ENCODE assay signal across 8 cellular contexts in genomic region chr9:96419691-96419969, GRCh38. TPM values are rescaled to one million over a fixed set of nuclear protein-coding genes. Genes with fewer than 3 reads are reported as not detected.
DNase-seq lines count a peak whose midpoint lies in the region; ATAC-seq and TF ChIP-seq lines count a peak whose summit lies in the region.

No MANE protein-coding gene starts in this region.

- DNase-seq in NB4 (ENCODE audit: low read depth), result no peak
- DNase-seq in dorsolateral prefrontal cortex, result no peak
- DNase-seq in nephron progenitor cell, result no peak
- DNase-seq in activated gamma-delta T cell (lab: John Stamatoyannopoulos, UW), result no peak
- DNase-seq in NAMALWA (ENCODE audit: low spot score), result no peak

- H3K27ac ChIP-seq in BLaER1 treated with 17β-estradiol and CSF1 and Interleukin-3, amounts not matched to agents 10 nM and 100 nM, result peak overlapping the region; percentile 90 to 99 (median 96)
- peak overlapping the region; percentile 73 to 100 (median 99) for H3K27ac ChIP-seq in dorsolateral prefrontal cortex

- ATAC-seq in GM21576 (IDR thresholded peaks at IDR 0.05; ENCODE audit: unreplicated experiment), result no peak
- ATAC-seq in HG03442 (IDR thresholded peaks at IDR 0.05; ENCODE audit: unreplicated experiment), result no peak

- H3K36me3 Mint-ChIP-seq in nephron progenitor cell (ENCODE audit: low read depth), result no peaks in the 10 kb centered on the region

- H3K4me1 Mint-ChIP-seq in nephron progenitor cell, result peaks cover 41% of the 10 kb centered on the region

- H3K9me3 Mint-ChIP-seq in nephron progenitor cell, result no peaks in the 10 kb centered on the region

- TF ChIP-seq CTCF in NB4 (IDR thresholded peaks at IDR 0.05; ENCODE audit: low read depth, low read length), result no peak
- no peak for TF ChIP-seq CTCF in dorsolateral prefrontal cortex (IDR thresholded peaks at IDR 0.05 in 54 of 56, conservative IDR thresholded peaks at IDR 0.05 in 2 of 56; ENCODE audit: low read depth in 1 of 56, partially characterized antibody in 56 of 56)
- no peak for TF ChIP-seq CTCF in nephron progenitor cell (IDR thresholded peaks at IDR 0.05)

- peaks cover 0 to 15% (median 0%) of the 10 kb centered on the region in 11 experiments; a peak in 6 of 22 replicates for H3K36me3 ChIP-seq in BLaER1 treated with 17β-estradiol and CSF1 and Interleukin-3, amounts not matched to agents 10 nM and 100 nM

- H3K4me2 ChIP-seq in BLaER1 treated with 17β-estradiol and CSF1 and Interleukin-3, amounts not matched to agents 10 nM and 100 nM, result peak overlapping the region; percentile 68 to 93 (median 84)

- peaks cover 41 to 47% (median 44%) of the 10 kb centered on the region in 10 experiments for H3K4me1 ChIP-seq in BLaER1 treated with 17β-estradiol and CSF1 and Interleukin-3, amounts not matched to agents 10 nM and 100 nM

- peak overlapping the region; percentile 74 to 97 (median 86) for H3K4me3 ChIP-seq in BLaER1 treated with 17β-estradiol and CSF1 and Interleukin-3, amounts not matched to agents 10 nM and 100 nM
- peak overlapping the region; percentile 83 for H3K4me3 ChIP-seq in NB4 (ENCODE audit: low read depth, low read length)
- H3K4me3 ChIP-seq in dorsolateral prefrontal cortex, result peak overlapping the region in 58 of 59 donors; percentile 66 to 100 (median 89)

- H3K27me3 ChIP-seq in BLaER1 treated with 17β-estradiol and CSF1 and Interleukin-3, amounts not matched to agents 10 nM and 100 nM, result no peaks in the 10 kb centered on the region
- no peaks in the 10 kb centered on the region for H3K27me3 ChIP-seq in dorsolateral prefrontal cortex

- H3K9me3 ChIP-seq in BLaER1 treated with 17β-estradiol and CSF1 and Interleukin-3, amounts not matched to agents 10 nM and 100 nM (replicated peaks in 1 of 11), result no peaks in the 10 kb centered on the region

- TF ChIP-seq POLR2A in NB4 (IDR thresholded peaks at IDR 0.05; ENCODE audit: extremely low read depth, insufficient read length), result no peak

- peak overlapping the region; percentile 88 for H3K4me3 Mint-ChIP-seq in nephron progenitor cell

- intact Hi-C loops in dorsolateral prefrontal cortex (cut with DNase I), result loop anchor here (2.0 to 10.0 kb wide), 8 partner anchors 31 to 235 kb away; partner anchors contain the start of genes HABP4 (in 2 of the 2), PRXL2C (in 1 of the 2) and SLC35D2 (in 1 of the 2)

- H3K9ac ChIP-seq in BLaER1 treated with 17β-estradiol and CSF1 and Interleukin-3, amounts not matched to agents 10 nM and 100 nM, result peak overlapping the region; percentile 89 to 99 (median 96)

- H3K27me3 Mint-ChIP-seq in nephron progenitor cell (ENCODE audit: low read depth, poor library complexity), result no peaks in the 10 kb centered on the region

- H4K20me1 ChIP-seq in BLaER1 treated with 17β-estradiol and CSF1 and Interleukin-3, amounts not matched to agents 10 nM and 100 nM, result peaks cover 0 to 26% (median 23%) of the 10 kb centered on the region in 11 experiments; a peak in 14 of 22 replicates

- peak overlapping the region; percentile 54 for H3K27ac Mint-ChIP-seq in nephron progenitor cell

RNA-seq across cellular contexts. Expression of gene ZNF367, which starts 1.5 kb away (rescaled TPM):
- 1 to 10 TPM in 116 of 120 experiments, under 1 TPM in 4; 0.69 to 9.8 (median 1.8) TPM for total RNA-seq in dorsolateral prefrontal cortex

RNA-seq across cellular contexts. Expression of gene HABP4, which starts 30.3 kb away (rescaled TPM):
- 100 to 1,000 TPM in 42 of 120 experiments, 10 to 100 TPM in 78; 55.7 to 140 (median 94.3) TPM for total RNA-seq in dorsolateral prefrontal cortex

RNA-seq across cellular contexts. Expression of gene SLC35D2, which starts 36.1 kb away (rescaled TPM):
- 10 to 100 TPM in 105 of 120 experiments, 1 to 10 TPM in 15; 5.6 to 99.0 (median 18.4) TPM for total RNA-seq in dorsolateral prefrontal cortex
